In the genomic region with DNA sequence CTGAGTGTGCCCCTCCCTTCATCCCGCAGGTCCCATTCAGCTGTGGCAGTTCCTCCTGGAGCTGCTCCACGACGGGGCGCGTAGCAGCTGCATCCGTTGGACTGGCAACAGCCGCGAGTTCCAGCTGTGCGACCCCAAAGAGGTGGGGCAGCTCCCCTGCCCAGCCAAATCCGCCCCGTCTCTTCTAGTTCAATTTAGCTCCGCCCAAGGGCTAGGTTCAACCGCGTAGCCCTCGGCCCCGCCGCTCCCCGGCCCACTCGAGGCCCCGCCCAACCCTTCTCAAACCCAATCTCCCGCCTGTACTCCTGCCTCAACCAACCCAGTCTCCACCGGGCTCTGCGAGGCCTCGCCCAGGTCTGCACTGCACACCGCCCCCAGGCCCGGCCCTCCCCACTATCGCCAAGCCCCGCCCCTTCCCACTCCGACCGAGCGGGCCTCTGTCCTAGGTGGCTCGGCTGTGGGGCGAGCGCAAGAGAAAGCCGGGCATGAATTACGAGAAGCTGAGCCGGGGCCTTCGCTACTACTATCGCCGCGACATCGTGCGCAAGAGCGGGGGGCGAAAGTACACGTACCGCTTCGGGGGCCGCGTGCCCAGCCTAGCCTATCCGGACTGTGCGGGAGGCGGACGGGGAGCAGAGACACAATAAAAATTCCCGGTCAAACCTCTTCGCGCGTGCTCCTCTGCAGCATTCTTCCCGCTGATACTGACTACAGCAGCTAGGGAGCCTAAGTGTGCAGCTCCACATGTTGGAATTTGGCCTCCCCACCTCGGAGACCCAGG, we compare ENCODE assay signal across 8 cellular contexts. TPM values are rescaled to one million over a fixed set of nuclear protein-coding genes. Genes with fewer than 3 reads are reported as not detected.
DNase-seq lines count a peak whose midpoint lies in the region; ATAC-seq and TF ChIP-seq lines count a peak whose summit lies in the region.

No MANE protein-coding gene starts in this region.

- no peaks in the 10 kb centered on the region for H3K27me3 ChIP-seq in adipocyte (replicated peaks; ENCODE audit: control insufficient read depth, insufficient read depth, low read length)
- no peaks in the 10 kb centered on the region for H3K27me3 ChIP-seq in heart right ventricle

- H3K4me1 ChIP-seq in adipocyte (ENCODE audit: control insufficient read depth, insufficient read depth, low read length), result peaks cover 12% of the 10 kb centered on the region
- peaks cover 9 to 55% (median 33%) of the 10 kb centered on the region in 9 donors for H3K4me1 ChIP-seq in heart right ventricle

- peak overlapping the region; percentile 86 for H3K27ac Mint-ChIP-seq in type B pancreatic cell

- H3K9me3 ChIP-seq in adipocyte (ENCODE audit: control insufficient read depth, low read length) (no peaks in the 10 kb centered on the region), heart right ventricle (no peaks in the 10 kb centered on the region)

- H3K36me3 ChIP-seq in adipocyte (ENCODE audit: control insufficient read depth, insufficient read depth, low read length, severe bottlenecking), result no peaks in the 10 kb centered on the region
- peaks cover 0 to 1% (median 0%) of the 10 kb centered on the region in 9 donors for H3K36me3 ChIP-seq in heart right ventricle

- 1% methylated on average over 57 to 60 of the region's 60 CpGs for whole genome bisulfite sequencing in heart right ventricle, 2 donors

- H3K27me3 Mint-ChIP-seq in type B pancreatic cell, result peaks cover 2% of the 10 kb centered on the region

- intact Hi-C loops in heart right ventricle (cut with DNase I) (loop anchor here in 3 of 10 donors (5.0 to 10.0 kb wide), 2 partner anchors 97 to 100 kb away; partner anchors contain the start of gene TMEM147 (in 3 of the 3)), posterior cingulate gyrus (cut with DNase I) (no loop called here)

- POLR2A ChIA-PET in GM10248 (lab: Yijun Ruan, JAX), result interaction anchor here (0.6 to 1.2 kb wide), 4 partner anchors 29 to 58 kb away, joined by 3 to 4 read pairs (median 4); no protein-coding TSS in a partner anchor

- peak; percentile 96 for DNase-seq in GM10248 (ENCODE audit: extremely low spot score)
- peak; percentile 40 for DNase-seq in NCI-H1417 treated with DMSO at 0.1 percent for 48 hours (lab: John Stamatoyannopoulos, UW)
- DNase-seq in SW480 (ENCODE audit: low spot score), result peak; percentile 99
- DNase-seq in adipocyte (ENCODE audit: low read depth), result peak; percentile 96
- peak; percentile 94 to 95 for DNase-seq in heart right ventricle
- DNase-seq in posterior cingulate gyrus, result peak; percentile 46 to 96 (median 70)
- peak; percentile 93 for DNase-seq in type B pancreatic cell (ENCODE audit: extremely low spot score, unreplicated experiment)

- peak overlapping the region; percentile 90 for H3K4me3 Mint-ChIP-seq in type B pancreatic cell

- ATAC-seq in HG02642 (IDR thresholded peaks at IDR 0.05; ENCODE audit: poor library complexity, unreplicated experiment), result peak; percentile 66
- peak; percentile 83 to 91 (median 89) for ATAC-seq in heart right ventricle

- peak overlapping the region; percentile 81 for H3K4me3 ChIP-seq in adipocyte (ENCODE audit: low read length)
- H3K4me3 ChIP-seq in heart right ventricle, result peak overlapping the region; percentile 30 to 80 (median 62)

- peak overlapping the region; percentile 83 for H3K9ac ChIP-seq in adipocyte (ENCODE audit: low read length)

- CTCF ChIA-PET in GM10248 (lab: Yijun Ruan, JAX), result interaction anchor here (0.7 to 1.6 kb wide), 8 partner anchors 12 to 136 kb away, joined by 3 to 5 read pairs (median 4); no protein-coding TSS in a partner anchor

- no peaks in the 10 kb centered on the region for H3K9me3 Mint-ChIP-seq in type B pancreatic cell

- peak overlapping the region in 9 of 10 donors; percentile 72 to 92 (median 80) for H3K27ac ChIP-seq in heart right ventricle

- H3K4me1 Mint-ChIP-seq in type B pancreatic cell (ENCODE audit: unreplicated experiment), result peaks cover 19% of the 10 kb centered on the region

- no peak for TF ChIP-seq CTCF in GM10248 (IDR thresholded peaks at IDR 0.05; ENCODE audit: control extremely low read depth, extremely low read depth, low read depth, missing control alignments)
- peak in 2 of 9 donors; percentile 4 to 9 for TF ChIP-seq CTCF in heart right ventricle (IDR thresholded peaks at IDR 0.05)
- TF ChIP-seq CTCF in type B pancreatic cell (conservative IDR thresholded peaks at IDR 0.05), result no peak

- H3K36me3 Mint-ChIP-seq in type B pancreatic cell, result no peaks in the 10 kb centered on the region

RNA-seq across cellular contexts. Expression of gene ETV2, which starts 2.9 kb away (rescaled TPM):
- total RNA-seq in heart right ventricle (under 1 TPM in 4 of 10 donors, not detected in 6; 0.26 to 0.55 (median 0.28) TPM), type B pancreatic cell (ENCODE audit: low replicate concordance) (1.1 TPM in 2 replicates)
- polyA plus RNA-seq in heart right ventricle, result 1 to 10 TPM in 1 of 2 donors, under 1 TPM in 1; 0.59 to 1.5 TPM

RNA-seq across cellular contexts. Expression of gene COX6B1, which starts 3.7 kb away (rescaled TPM):
- total RNA-seq in heart right ventricle, result 1,000 to 10,000 TPM; 1,085 to 1,585 (median 1,381) TPM
- 1,000 to 10,000 TPM; 2,189 to 5,346 TPM for polyA plus RNA-seq in heart right ventricle
- total RNA-seq in type B pancreatic cell (ENCODE audit: low replicate concordance), result 408 and 544 TPM in 2 replicates

RNA-seq across cellular contexts. Expression of gene RBM42, which starts 15.6 kb away (rescaled TPM):
- 10 to 100 TPM; 43.5 to 57.8 (median 53.2) TPM for total RNA-seq in heart right ventricle
- 10 to 100 TPM; 76.3 to 93.1 TPM for polyA plus RNA-seq in heart right ventricle
- 79.6 and 84.9 TPM in 2 replicates for total RNA-seq in type B pancreatic cell (ENCODE audit: low replicate concordance)

RNA-seq across cellular contexts. Expression of gene UPK1A, which starts 21.9 kb away (rescaled TPM):
- total RNA-seq in heart right ventricle (under 1 TPM in 1 of 10 donors, not detected in 9; 0.38 TPM), type B pancreatic cell (ENCODE audit: low replicate concordance) (4.4 and 5.1 TPM in 2 replicates)
- polyA plus RNA-seq in heart right ventricle, result under 1 TPM in 1 of 2 donors, not detected in 1; 0.03 TPM

RNA-seq across cellular contexts. Expression of gene HAUS5, which starts 31.9 kb away (rescaled TPM):
- total RNA-seq in heart right ventricle (1 to 10 TPM; 3.2 to 9.3 (median 4.7) TPM), type B pancreatic cell (ENCODE audit: low replicate concordance) (19.5 and 42.6 TPM in 2 replicates)
- 10 to 100 TPM in 1 of 2 donors, 1 to 10 TPM in 1; 4.3 to 14.1 TPM for polyA plus RNA-seq in heart right ventricle

Comparison
In these comparisons a context has a peak if more than half of its experiments do, and no peak if none do; other contexts are left out.
1. Peak in every context shown above with its lines: DNase-seq, ATAC-seq, H3K4me3 ChIP-seq and H3K27ac ChIP-seq.
2. DNase-seq: peak in every context shown above with its lines; median percentile 99 in SW480; 96 in GM10248; 96 in adipocyte; 94 in heart right ventricle; 93 in type B pancreatic cell; 70 in posterior cingulate gyrus; 40 in NCI-H1417 treated with DMSO at 0.1 percent for 48 hours.